Comparison of ENCODE assay signal across 8 cellular contexts in genomic region chr9:136543280-136543679, GRCh38. TPM values are rescaled to one million over a fixed set of nuclear protein-coding genes. Genes with fewer than 3 reads are reported as not detected.
DNase-seq lines count a peak whose midpoint lies in the region; ATAC-seq and TF ChIP-seq lines count a peak whose summit lies in the region.
"Had no signal": no experiment of that assay in that cellular context is flagged by ENCODE, and none has a peak within 500 bp of the region (broad histone marks: within the 10 kb centered on the region; RNA-seq: fewer than 3 reads in every experiment).

No MANE protein-coding gene starts in this region.

- peaks cover 63% of the 10 kb centered on the region for H3K79me2 ChIP-seq in HCT116 (ENCODE audit: insufficient read depth, low read length)

- H3K4me1 ChIP-seq in HCT116 (ENCODE audit: control insufficient read depth in 1 of 2, insufficient read depth in 2 of 2, low read length in 2 of 2) (peaks cover 47 to 66% of the 10 kb centered on the region in 2 experiments), skeletal muscle tissue (ENCODE audit: control insufficient read depth in 3 of 3, insufficient read depth in 3 of 3, low read length in 3 of 3) (peaks cover 47 to 63% (median 62%) of the 10 kb centered on the region in 3 donors)

- no peak for ATAC-seq in HCT116
- ATAC-seq in activated T-cell treated with anti-CD3 and anti-CD28 coated beads, Interleukin-2, amount 50 U/mL, for 4 hours: no peak

- intact Hi-C loops in HCT116 (cut with micrococcal nuclease): no loop called here

- no peaks in the 10 kb centered on the region for H3K9me3 Mint-ChIP-seq in activated T-cell treated with anti-CD3 and anti-CD28 coated beads, Interleukin-2, amount 50 U/mL, for 4 hours

- no peaks in the 10 kb centered on the region for H3K9me2 ChIP-seq in HCT116 (ENCODE audit: insufficient read depth)

- peak overlapping the region; percentile 91 for H3K4me3 Mint-ChIP-seq in activated T-cell treated with anti-CD3 and anti-CD28 coated beads, Interleukin-2, amount 50 U/mL, for 4 hours

- H3K4me2 ChIP-seq in HCT116 (ENCODE audit: low read length): no peak overlapping the region

- RAD21 ChIA-PET in HCT116 (lab: Charles Lee; ENCODE audit: low non-redundant PET in 1 of 2, low total read pairs in 2 of 2, uncharacterized antibody in 2 of 2, unreplicated experiment in 2 of 2): no interaction called here

- no peak overlapping the region for H2AFZ ChIP-seq in HCT116 (ENCODE audit: low read depth, low read length, poor library complexity, severe bottlenecking)

- H3K4me3 ChIP-seq in HCT116 (replicated peaks in 1 of 2; ENCODE audit: low read depth in 1 of 2, low read length in 2 of 2) (no peak overlapping the region), skeletal muscle tissue (ENCODE audit: low read length in 3 of 3) (peak overlapping the region; percentile 22 to 54 (median 41))

- DNase-seq in HCT116 (ENCODE audit: low read depth, low spot score) (no peak), foreskin melanocyte (peak; percentile 5), hippocampal formation (lab: John Stamatoyannopoulos, UW) (no peak), mesenteric fat pad (ENCODE audit: low spot score) (no peak), glomerular visceral epithelial cell (ENCODE audit: extremely low spot score) (no peak)
- no peak for DNase-seq in activated T-cell treated with anti-CD3 and anti-CD28 coated beads, Interleukin-2, amount 50 U/mL, for 4 hours
- DNase-seq: activated CD8-positive, alpha-beta memory T cell treated with anti-CD3 and anti-CD28 coated beads for 24 hours had no signal

- H3K4me1 Mint-ChIP-seq in activated T-cell treated with anti-CD3 and anti-CD28 coated beads, Interleukin-2, amount 50 U/mL, for 4 hours (ENCODE audit: low read depth): peaks cover 59% of the 10 kb centered on the region

- no peak for TF ChIP-seq POLR2A in HCT116 (IDR thresholded peaks at IDR 0.05; ENCODE audit: borderline replicate concordance, extremely low read depth, insufficient read depth, insufficient read length)

- POLR2A ChIA-PET in HCT116 (lab: Charles Lee): no interaction called here

- H3K27me3 ChIP-seq in HCT116 (ENCODE audit: insufficient read depth, low read length) (no peaks in the 10 kb centered on the region), skeletal muscle tissue (ENCODE audit: control insufficient read depth in 3 of 3, insufficient read depth in 3 of 3, low read length in 3 of 3) (no peaks in the 10 kb centered on the region)

- H3K9ac ChIP-seq in HCT116 (ENCODE audit: low read length) (no peak overlapping the region), skeletal muscle tissue (ENCODE audit: low read depth in 1 of 3, low read length in 3 of 3) (peak overlapping the region in 2 of 3 donors; percentile 12 to 81)

- no peak for TF ChIP-seq CTCF in HCT116 (IDR thresholded peaks at IDR 0.05 in 2 of 3, conservative IDR thresholded peaks at IDR 0.05 in 1 of 3; ENCODE audit: borderline replicate concordance in 1 of 3, insufficient read depth in 1 of 3, low read depth in 2 of 3, low read length in 2 of 3)

- H3K36me3 ChIP-seq in HCT116 (ENCODE audit: control insufficient read depth in 1 of 2, insufficient read depth in 2 of 2, low read length in 2 of 2) (peaks cover 10 to 15% of the 10 kb centered on the region in 2 experiments; a peak in 1 of 4 replicates), skeletal muscle tissue (ENCODE audit: control insufficient read depth in 3 of 3, insufficient read depth in 3 of 3, low read length in 3 of 3) (peaks cover 0 to 3% (median 2%) of the 10 kb centered on the region in 3 donors)

- no TSS peak for BruUV-seq in HCT116 (replicated peaks; lab: Mats Ljungman, UMichigan)

- TF ChIP-seq RAD21 in HCT116 (IDR thresholded peaks at IDR 0.05; ENCODE audit: low read depth): no peak

- H3K27me3 Mint-ChIP-seq in activated T-cell treated with anti-CD3 and anti-CD28 coated beads, Interleukin-2, amount 50 U/mL, for 4 hours (ENCODE audit: low read depth): no peaks in the 10 kb centered on the region

- CTCF ChIA-PET in HCT116 (lab: Charles Lee): no interaction called here

- peaks cover 17% of the 10 kb centered on the region for H3K36me3 Mint-ChIP-seq in activated T-cell treated with anti-CD3 and anti-CD28 coated beads, Interleukin-2, amount 50 U/mL, for 4 hours (ENCODE audit: insufficient read depth)

- H4K20me1 ChIP-seq in HCT116 (ENCODE audit: insufficient read depth): peaks cover 4% of the 10 kb centered on the region; the same call in 1 of the 2 replicates

- H3K9me3 ChIP-seq in HCT116 (ENCODE audit: control insufficient read depth in 1 of 2, insufficient read depth in 1 of 2, low read depth in 1 of 2, low read length in 2 of 2): no peaks in the 10 kb centered on the region
- no peaks in the 10 kb centered on the region for H3K9me3 ChIP-seq in skeletal muscle tissue (ENCODE audit: control insufficient read depth in 3 of 3, low read length in 3 of 3)

- H3K27ac ChIP-seq in HCT116 (ENCODE audit: low read depth, low read length): peak overlapping the region; percentile 82; the same call in 1 of the 2 replicates
- peak overlapping the region; percentile 73 for H3K27ac ChIP-seq in skeletal muscle tissue (ENCODE audit: low read depth, low read length)

TF ChIP-seq in HCT116, 20 proteins besides CTCF, POLR2A, EP300 and RAD21:
- TF ChIP-seq SRF (IDR thresholded peaks at IDR 0.05; ENCODE audit: low read depth) (no peak), CEBPB (IDR thresholded peaks at IDR 0.05; ENCODE audit: low read depth) (no peak), ZNF274 (IDR thresholded peaks at IDR 0.05; ENCODE audit: low read depth, low read length) (no peak), ZBTB33 (IDR thresholded peaks at IDR 0.05; ENCODE audit: extremely low read depth, insufficient replicate concordance, low read length) (no peak), JUND (IDR thresholded peaks at IDR 0.05) (no peak), EZH2 (IDR thresholded peaks at IDR 0.05) (no peak)

RNA-seq across cellular contexts. Expression of gene NOTCH1, which starts 2.6 kb away (rescaled TPM):
- total RNA-seq in HCT116 (2021; ENCODE audit: unreplicated experiment) (36.2 TPM), skeletal muscle tissue (69.4 TPM), mesenteric fat pad (89.5 TPM)
- polyA plus RNA-seq in HCT116 (2012): 14.8 and 21.3 TPM in 2 replicates
- total RNA-seq in activated T-cell treated with anti-CD3 and anti-CD28 coated beads, Interleukin-2, amount 50 U/mL, for 4 hours: 100 to 1,000 TPM; 124 to 128 (median 125) TPM

Comparison
In these comparisons a context has a peak if more than half of its experiments do, and no peak if none do; other contexts are left out.
1. H3K4me3 ChIP-seq: peak in skeletal muscle tissue (3 of 3); none in HCT116 (0 of 2).